ENCODE assay signal across 17 cellular contexts in genomic region chr1:77794550-77794949, GRCh38. TPM values are rescaled to one million over a fixed set of nuclear protein-coding genes. Genes with fewer than 3 reads are reported as not detected.
DNase-seq lines count a peak whose midpoint lies in the region; ATAC-seq, FAIRE-seq and TF ChIP-seq lines count a peak whose summit lies in the region.
"Had no signal": no experiment of that assay in that cellular context is flagged by ENCODE, and none has a peak within 500 bp of the region (broad histone marks: within the 10 kb centered on the region; RNA-seq: fewer than 3 reads in every experiment).

No MANE protein-coding gene starts in this region.

- H3K27ac Mint-ChIP-seq in activated CD4-positive, alpha-beta T cell treated with anti-CD3 and anti-CD28 coated beads, Interleukin-2, amount 10 ng/mL, durations not matched to agents 24 days and 14 days: no peak overlapping the region
- no peak overlapping the region for H3K27ac Mint-ChIP-seq in activated CD4-positive, alpha-beta T cell treated with anti-CD3 and anti-CD28 coated beads for 36 hours
- no peak overlapping the region for H3K27ac Mint-ChIP-seq in nephron progenitor cell
- H3K27ac Mint-ChIP-seq: CD14-positive monocyte, H9 had no signal

- H3K4me2 ChIP-seq in keratinocyte (ENCODE audit: control insufficient read depth, extremely low read depth, insufficient read depth, low read depth, low read length): no peak overlapping the region
- H3K4me2 ChIP-seq: BLaER1 had no signal

- POLR2A ChIA-PET in activated CD4-positive, alpha-beta T cell treated with anti-CD3 and anti-CD28 coated beads for 36 hours (lab: Charles Lee): no interaction called here
- POLR2A ChIA-PET in GM10248 (lab: Yijun Ruan, JAX): no interaction called here

- ATAC-seq in activated CD4-positive, alpha-beta T cell treated with anti-CD3 and anti-CD28 coated beads for 36 hours: no peak

- H3K9me3 ChIP-seq in keratinocyte (ENCODE audit: control insufficient read depth, low read depth, low read length): no peaks in the 10 kb centered on the region
- H3K9me3 ChIP-seq: BLaER1 had no signal

- peak; percentile 51 for FAIRE-seq in keratinocyte (lab: Jason Lieb, UNC)
- FAIRE-seq: H1, HTR-8/SVneo had no signal

- H3K4me3 Mint-ChIP-seq in activated CD4-positive, alpha-beta T cell treated with anti-CD3 and anti-CD28 coated beads, Interleukin-2, amount 10 ng/mL, durations not matched to agents 24 days and 14 days: no peak overlapping the region
- H3K4me3 Mint-ChIP-seq in activated CD4-positive, alpha-beta T cell treated with anti-CD3 and anti-CD28 coated beads for 36 hours: no peak overlapping the region
- H3K4me3 Mint-ChIP-seq in nephron progenitor cell: no peak overlapping the region
- H3K4me3 Mint-ChIP-seq: CD14-positive monocyte; CD4-positive, alpha-beta memory T cell; H9 had no signal

- H2AFZ ChIP-seq in keratinocyte (ENCODE audit: control insufficient read depth, low read length): no peak overlapping the region

- H3K4me3 ChIP-seq in keratinocyte (ENCODE audit: control insufficient read depth in 2 of 3, extremely low read depth in 1 of 3, insufficient read depth in 2 of 3, low read depth in 1 of 3, low read length in 3 of 3): no peak overlapping the region
- H3K4me3 ChIP-seq: BLaER1 had no signal

- no peaks in the 10 kb centered on the region for H3K79me2 ChIP-seq in keratinocyte (ENCODE audit: control insufficient read depth, insufficient read depth, low read length)

- no peaks in the 10 kb centered on the region for H3K27me3 Mint-ChIP-seq in activated CD4-positive, alpha-beta T cell treated with anti-CD3 and anti-CD28 coated beads, Interleukin-2, amount 10 ng/mL, durations not matched to agents 24 days and 14 days
- no peaks in the 10 kb centered on the region for H3K27me3 Mint-ChIP-seq in activated CD4-positive, alpha-beta T cell treated with anti-CD3 and anti-CD28 coated beads for 36 hours
- H3K27me3 Mint-ChIP-seq in nephron progenitor cell (ENCODE audit: low read depth, poor library complexity): peaks cover 3% of the 10 kb centered on the region
- H3K27me3 Mint-ChIP-seq: CD4-positive, alpha-beta memory T cell had no signal

- no peaks in the 10 kb centered on the region for H3K9me3 Mint-ChIP-seq in activated CD4-positive, alpha-beta T cell treated with anti-CD3 and anti-CD28 coated beads, Interleukin-2, amount 10 ng/mL, durations not matched to agents 24 days and 14 days
- no peaks in the 10 kb centered on the region for H3K9me3 Mint-ChIP-seq in activated CD4-positive, alpha-beta T cell treated with anti-CD3 and anti-CD28 coated beads for 36 hours (ENCODE audit: low read depth)
- H3K9me3 Mint-ChIP-seq in nephron progenitor cell: peaks cover 1% of the 10 kb centered on the region
- H3K9me3 Mint-ChIP-seq: CD4-positive, alpha-beta memory T cell; H9 had no signal

- DNase-seq in activated CD4-positive, alpha-beta T cell treated with anti-CD3 and anti-CD28 coated beads, Interleukin-2, amount 10 ng/mL, durations not matched to agents 24 days and 14 days: peak; percentile 41
- no peak for DNase-seq in activated CD4-positive, alpha-beta T cell treated with anti-CD3 and anti-CD28 coated beads for 36 hours
- no peak for DNase-seq in keratinocyte (ENCODE audit: low read depth, low spot score)
- DNase-seq in nephron progenitor cell: peak; percentile 11
- no peak for DNase-seq in NCI-H2107 treated with DMSO at 0.1 percent for 48 hours (lab: John Stamatoyannopoulos, UW; ENCODE audit: unreplicated experiment)
- DNase-seq in NCI-H146 (lab: John Stamatoyannopoulos, UW): no peak
- DNase-seq in GM10248 (ENCODE audit: extremely low spot score): no peak
- DNase-seq: 8988T; CD4-positive, alpha-beta memory T cell; DMS153; DMS79; GDM1; H9 had no signal

- H3K9ac ChIP-seq in keratinocyte (ENCODE audit: control insufficient read depth, extremely low read depth, insufficient read depth, low read length): no peak overlapping the region
- H3K9ac ChIP-seq: BLaER1 had no signal

- H3K27ac ChIP-seq in keratinocyte (ENCODE audit: control insufficient read depth, insufficient read depth, low read length): no peak overlapping the region
- H3K27ac ChIP-seq: BLaER1 had no signal

- H3K9me1 ChIP-seq in keratinocyte (ENCODE audit: control insufficient read depth, extremely low read depth, insufficient read depth, low read length): no peaks in the 10 kb centered on the region

- no peaks in the 10 kb centered on the region for H4K20me1 ChIP-seq in keratinocyte (ENCODE audit: control insufficient read depth, extremely low read depth, insufficient read depth, low read length)

- dilution Hi-C loops in keratinocyte (cut with MboI; ENCODE audit: extremely low pct_ligation_motif_present, low sequenced_read_pairs): no loop called here

- intact Hi-C loops in activated CD4-positive, alpha-beta T cell treated with anti-CD3 and anti-CD28 coated beads, Interleukin-2, amount 10 ng/mL, durations not matched to agents 24 days and 14 days (cut with micrococcal nuclease): no loop called here
- intact Hi-C loops in activated CD4-positive, alpha-beta T cell treated with anti-CD3 and anti-CD28 coated beads for 36 hours (cut with DNase I, micrococcal nuclease): no loop called here

- CTCF ChIA-PET in activated CD4-positive, alpha-beta T cell treated with anti-CD3 and anti-CD28 coated beads for 36 hours (lab: Charles Lee): no interaction called here
- CTCF ChIA-PET in GM10248 (lab: Yijun Ruan, JAX): no interaction called here

- peaks cover 20% of the 10 kb centered on the region for H3K36me3 Mint-ChIP-seq in activated CD4-positive, alpha-beta T cell treated with anti-CD3 and anti-CD28 coated beads, Interleukin-2, amount 10 ng/mL, durations not matched to agents 24 days and 14 days (ENCODE audit: low read depth)
- H3K36me3 Mint-ChIP-seq in activated CD4-positive, alpha-beta T cell treated with anti-CD3 and anti-CD28 coated beads for 36 hours (ENCODE audit: low read depth): peaks cover 21% of the 10 kb centered on the region
- H3K36me3 Mint-ChIP-seq in nephron progenitor cell (ENCODE audit: low read depth): peaks cover 23% of the 10 kb centered on the region

- no peaks in the 10 kb centered on the region for H3K4me1 Mint-ChIP-seq in activated CD4-positive, alpha-beta T cell treated with anti-CD3 and anti-CD28 coated beads, Interleukin-2, amount 10 ng/mL, durations not matched to agents 24 days and 14 days
- H3K4me1 Mint-ChIP-seq in activated CD4-positive, alpha-beta T cell treated with anti-CD3 and anti-CD28 coated beads for 36 hours: peaks cover 7% of the 10 kb centered on the region
- H3K4me1 Mint-ChIP-seq in nephron progenitor cell: no peaks in the 10 kb centered on the region

- no peaks in the 10 kb centered on the region for H3K27me3 ChIP-seq in keratinocyte (ENCODE audit: control insufficient read depth, extremely low read depth, insufficient read depth, low read length)
- H3K27me3 ChIP-seq: BLaER1 had no signal

- TF ChIP-seq CTCF in keratinocyte (optimal IDR thresholded peaks at IDR 0.05 in 1 of 3, IDR thresholded peaks at IDR 0.05 in 1 of 3, conservative IDR thresholded peaks at IDR 0.05 in 1 of 3; ENCODE audit: extremely low read depth in 1 of 3, insufficient read depth in 2 of 3, low read length in 3 of 3): no peak
- TF ChIP-seq CTCF in nephron progenitor cell (IDR thresholded peaks at IDR 0.05): no peak
- TF ChIP-seq CTCF in GM10248 (IDR thresholded peaks at IDR 0.05; ENCODE audit: control extremely low read depth, extremely low read depth, low read depth, missing control alignments): no peak

- peaks cover 0 to 2% of the 10 kb centered on the region in 2 experiments for H3K36me3 ChIP-seq in keratinocyte (ENCODE audit: control insufficient read depth in 2 of 2, extremely low read depth in 1 of 2, insufficient read depth in 2 of 2, low read length in 2 of 2)

- H3K4me1 ChIP-seq in keratinocyte (ENCODE audit: control insufficient read depth, extremely low read depth, insufficient read depth, low read length): no peaks in the 10 kb centered on the region
- H3K4me1 ChIP-seq: BLaER1 had no signal

RNA-seq across cellular contexts. Expression of gene MIGA1, which starts 15.1 kb away (rescaled TPM):
- total RNA-seq in activated CD4-positive, alpha-beta T cell treated with anti-CD3 and anti-CD28 coated beads, Interleukin-2, amount 10 ng/mL, durations not matched to agents 24 days and 14 days: 7.5 and 7.6 TPM in 2 replicates
- total RNA-seq in activated CD4-positive, alpha-beta T cell treated with anti-CD3 and anti-CD28 coated beads for 36 hours: 1 to 10 TPM; 7.2 to 9.0 TPM
- 6.0 to 8.5 TPM (median 7.2 TPM) in 3 replicates for polyA plus RNA-seq in keratinocyte
- 7.4 TPM for polyA plus RNA-seq in keratinocyte (2011; ENCODE audit: low read depth)
- polyA plus RNA-seq in keratinocyte (2011; cell fraction: cytosol; rRNA removed): 2.2 and 4.1 TPM in 2 replicates
- 8.3 and 10.5 TPM in 2 replicates for polyA plus RNA-seq in keratinocyte (2011; cell fraction: nucleus; rRNA removed)
- polyA plus RNA-seq in keratinocyte (2012; ENCODE audit: low replicate concordance): 5.0 and 7.3 TPM in 2 replicates
- polyA minus RNA-seq in keratinocyte: 3.3 to 13.9 TPM (median 9.6 TPM) in 3 replicates
- polyA minus RNA-seq in keratinocyte (2011; cell fraction: cytosol; rRNA and poly(A)+ RNA removed): 4.4 TPM
- polyA minus RNA-seq in keratinocyte (2011; cell fraction: nucleus; rRNA and poly(A)+ RNA removed): 10.6 and 19.7 TPM in 2 replicates

RNA-seq across cellular contexts. Expression of gene USP33, which starts 34.9 kb away (rescaled TPM):
- 39.9 and 47.4 TPM in 2 replicates for total RNA-seq in activated CD4-positive, alpha-beta T cell treated with anti-CD3 and anti-CD28 coated beads, Interleukin-2, amount 10 ng/mL, durations not matched to agents 24 days and 14 days
- 10 to 100 TPM; 36.3 to 36.8 TPM for total RNA-seq in activated CD4-positive, alpha-beta T cell treated with anti-CD3 and anti-CD28 coated beads for 36 hours
- polyA plus RNA-seq in keratinocyte: 25.4 to 52.0 TPM (median 28.7 TPM) in 3 replicates
- polyA plus RNA-seq in keratinocyte (2011; ENCODE audit: low read depth): 30.0 TPM
- 13.3 and 26.6 TPM in 2 replicates for polyA plus RNA-seq in keratinocyte (2011; cell fraction: cytosol; rRNA removed)
- polyA plus RNA-seq in keratinocyte (2011; cell fraction: nucleus; rRNA removed): 36.5 and 50.0 TPM in 2 replicates
- polyA plus RNA-seq in keratinocyte (2012; ENCODE audit: low replicate concordance): 14.5 and 22.5 TPM in 2 replicates
- 5.0 to 39.5 TPM (median 16.5 TPM) in 3 replicates for polyA minus RNA-seq in keratinocyte
- 20.9 TPM for polyA minus RNA-seq in keratinocyte (2011; cell fraction: cytosol; rRNA and poly(A)+ RNA removed)
- polyA minus RNA-seq in keratinocyte (2011; cell fraction: nucleus; rRNA and poly(A)+ RNA removed): 31.0 and 60.4 TPM in 2 replicates

Comparison
In these comparisons a context has a peak if more than half of its experiments do, and no peak if none do; other contexts are left out.
1. DNase-seq: peak in activated CD4-positive, alpha-beta T cell treated with anti-CD3 and anti-CD28 coated beads, Interleukin-2, amount 10 ng/mL, durations not matched to agents 24 days and 14 days (single experiment) and nephron progenitor cell (single experiment); none in activated CD4-positive, alpha-beta T cell treated with anti-CD3 and anti-CD28 coated beads for 36 hours (single experiment), keratinocyte (single experiment), NCI-H2107 treated with DMSO at 0.1 percent for 48 hours (single experiment), NCI-H146 (single experiment) and GM10248 (single experiment).